Comparison of ENCODE assay signal across 18 cellular contexts in the genomic region with DNA sequence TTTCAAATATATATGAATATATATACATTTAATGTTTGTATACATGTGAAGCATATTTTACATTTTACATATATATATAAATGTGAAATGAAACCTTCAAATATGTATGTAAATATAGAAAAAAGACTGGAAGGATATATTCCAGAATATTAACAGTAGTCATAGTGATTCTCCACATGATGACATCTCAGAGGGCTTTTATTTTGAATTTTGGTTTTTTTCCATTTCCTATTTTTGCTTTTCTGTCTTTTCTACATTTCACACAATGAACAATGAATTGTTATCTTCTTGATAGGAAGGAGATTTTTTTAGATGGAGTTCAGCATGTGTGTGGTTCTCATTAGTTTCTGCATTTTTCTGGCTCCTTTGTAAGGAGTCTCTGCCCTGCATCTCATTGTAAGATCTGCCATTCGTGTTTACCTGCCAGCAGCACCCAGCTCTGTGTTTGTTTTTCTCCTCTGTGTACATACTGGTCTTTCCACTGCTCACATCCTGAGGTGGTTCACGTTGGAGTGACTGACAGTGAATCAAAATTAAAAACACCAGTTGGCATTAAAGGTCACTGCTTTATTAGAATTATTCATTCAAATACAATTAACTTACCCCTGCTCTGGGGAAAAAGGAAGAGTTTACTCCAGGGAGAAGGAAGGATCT.
DNase-seq lines count a peak whose midpoint lies in the region; ATAC-seq and TF ChIP-seq lines count a peak whose summit lies in the region.
"Had no signal": no experiment of that assay in that cellular context is flagged by ENCODE, and none has a peak within 500 bp of the region (broad histone marks: within the 10 kb centered on the region; RNA-seq: fewer than 3 reads in every experiment).

No MANE protein-coding gene starts in this region.

- no peak overlapping the region for H3K9ac ChIP-seq in colonic mucosa (ENCODE audit: low read depth in 2 of 2, low read length in 2 of 2)
- H3K9ac ChIP-seq: BLaER1 had no signal

- no peaks in the 10 kb centered on the region for H4K20me1 ChIP-seq in osteoblast (ENCODE audit: insufficient read depth, low read length)
- H4K20me1 ChIP-seq: BLaER1 had no signal

- H3K4me1 ChIP-seq in colonic mucosa (no peaks in the 10 kb centered on the region), mesodermal cell (ENCODE audit: control insufficient read depth, insufficient read depth, low read length, poor library complexity, severe bottlenecking) (peaks cover 6% of the 10 kb centered on the region), osteoblast (ENCODE audit: insufficient read depth, low read length) (peaks cover 11% of the 10 kb centered on the region)
- no peaks in the 10 kb centered on the region for H3K4me1 ChIP-seq in naive thymus-derived CD4-positive, alpha-beta T cell (ENCODE audit: control insufficient read depth in 2 of 2, insufficient read depth in 2 of 2, low read length in 2 of 2)
- H3K4me1 ChIP-seq: BLaER1 had no signal

- H2AFZ ChIP-seq in osteoblast (ENCODE audit: low read length), result no peak overlapping the region

- H3K4me2 ChIP-seq in osteoblast (ENCODE audit: insufficient read depth, low read length), result no peak overlapping the region
- H3K4me2 ChIP-seq: BLaER1 had no signal

- no peak for ATAC-seq in naive thymus-derived CD4-positive, alpha-beta T cell
- no peak for ATAC-seq in HG03342 (IDR thresholded peaks at IDR 0.05; ENCODE audit: unreplicated experiment)
- ATAC-seq: natural killer cell had no signal

- no peak for TF ChIP-seq CTCF in colonic mucosa (IDR thresholded peaks at IDR 0.05)
- no peak for TF ChIP-seq CTCF in osteoblast (IDR thresholded peaks at IDR 0.05; ENCODE audit: extremely low read depth, low read depth, low read length)

- H3K36me3 ChIP-seq in colonic mucosa (no peaks in the 10 kb centered on the region), mesodermal cell (ENCODE audit: control insufficient read depth, insufficient read depth, low read length) (no peaks in the 10 kb centered on the region), osteoblast (ENCODE audit: insufficient read depth, low read length) (no peaks in the 10 kb centered on the region)
- H3K36me3 ChIP-seq in naive thymus-derived CD4-positive, alpha-beta T cell (ENCODE audit: control insufficient read depth in 2 of 3, insufficient read depth in 3 of 3, low read length in 3 of 3), result no peaks in the 10 kb centered on the region
- H3K36me3 ChIP-seq: BLaER1 had no signal

- DNase-seq in HT-29 (ENCODE audit: low spot score) (peak; percentile 40), NCI-H345 (lab: John Stamatoyannopoulos, UW) (peak; percentile 56), colonic mucosa (peak; percentile 17), HPDE6-E6E7 (ENCODE audit: extremely low spot score) (no peak), osteoblast (ENCODE audit: insufficient read length, low spot score, missing footprints) (no peak)
- no peak for DNase-seq in naive thymus-derived CD4-positive, alpha-beta T cell
- DNase-seq: EL; hippocampal formation; natural killer cell; NCI-H446 treated with DMSO at 0.1 percent for 48 hours; retina; stimulated activated CD4-positive, alpha-beta T cell treated with anti-CD3 and anti-CD28 coated beads, Interleukin-2, amount 100 ng/mL, for 24 hours; stimulated activated CD8-positive, alpha-beta memory T cell treated with anti-CD3 and anti-CD28 coated beads, Interleukin-4, amount 100 ng/mL, for 48 hours had no signal

- H3K4me3 Mint-ChIP-seq in naive thymus-derived CD4-positive, alpha-beta T cell, result no peak overlapping the region
- H3K4me3 Mint-ChIP-seq: central memory CD8-positive, alpha-beta T cell; natural killer cell; T-helper 1 cell treated with Interleukin-12 subunit alpha and Interleukin-12 subunit beta and Interleukin-4 antibody, amounts not matched to agents 30 μg/mL and 1 μg/mL, for 36 hours had no signal

- CTCF ChIA-PET in naive thymus-derived CD4-positive, alpha-beta T cell (lab: Charles Lee), result no interaction called here

- intact Hi-C loops in colonic mucosa (cut with DNase I), result no loop called here
- intact Hi-C loops in naive thymus-derived CD4-positive, alpha-beta T cell (cut with micrococcal nuclease), result no loop called here

- no peaks in the 10 kb centered on the region for H3K27me3 ChIP-seq in colonic mucosa
- no peaks in the 10 kb centered on the region for H3K27me3 ChIP-seq in osteoblast (ENCODE audit: insufficient read depth, low read length)
- H3K27me3 ChIP-seq in naive thymus-derived CD4-positive, alpha-beta T cell (ENCODE audit: control insufficient read depth in 2 of 2, insufficient read depth in 2 of 2, low read length in 2 of 2), result no peaks in the 10 kb centered on the region
- H3K27me3 ChIP-seq: BLaER1 had no signal

- no peak overlapping the region for H3K4me3 ChIP-seq in colonic mucosa
- no peak overlapping the region for H3K4me3 ChIP-seq in mesodermal cell (ENCODE audit: extremely low read depth, insufficient read depth, low read length, poor library complexity, severe bottlenecking)
- H3K4me3 ChIP-seq in osteoblast (ENCODE audit: insufficient read depth, low read length), result no peak overlapping the region
- no peak overlapping the region for H3K4me3 ChIP-seq in naive thymus-derived CD4-positive, alpha-beta T cell (ENCODE audit: low read length)
- H3K4me3 ChIP-seq: BLaER1 had no signal

- H3K27ac Mint-ChIP-seq in naive thymus-derived CD4-positive, alpha-beta T cell, result peak overlapping the region in 1 of 9 donors; percentile 46
- H3K27ac Mint-ChIP-seq: natural killer cell; T-helper 1 cell treated with Interleukin-12 subunit alpha and Interleukin-12 subunit beta and Interleukin-4 antibody, amounts not matched to agents 30 μg/mL and 1 μg/mL, for 36 hours had no signal

- peaks cover 0 to 10% (median 7%) of the 10 kb centered on the region in 7 donors for H3K4me1 Mint-ChIP-seq in naive thymus-derived CD4-positive, alpha-beta T cell
- H3K4me1 Mint-ChIP-seq: central memory CD8-positive, alpha-beta T cell; natural killer cell had no signal

- H3K27me3 Mint-ChIP-seq in naive thymus-derived CD4-positive, alpha-beta T cell, result peaks cover 0 to 6% (median under 1%) of the 10 kb centered on the region in 5 donors

- no peaks in the 10 kb centered on the region for H3K36me3 Mint-ChIP-seq in naive thymus-derived CD4-positive, alpha-beta T cell
- H3K36me3 Mint-ChIP-seq: natural killer cell had no signal

- H3K9me3 ChIP-seq in colonic mucosa, result no peaks in the 10 kb centered on the region
- no peaks in the 10 kb centered on the region for H3K9me3 ChIP-seq in mesodermal cell (ENCODE audit: control insufficient read depth, low read length)
- no peaks in the 10 kb centered on the region for H3K9me3 ChIP-seq in osteoblast (ENCODE audit: low read depth, low read length)
- H3K9me3 ChIP-seq in naive thymus-derived CD4-positive, alpha-beta T cell (ENCODE audit: control insufficient read depth in 2 of 3, low read length in 3 of 3), result no peaks in the 10 kb centered on the region
- H3K9me3 ChIP-seq: BLaER1 had no signal

- WGBS in mesodermal cell (ENCODE audit: insufficient coverage in 2 of 2), 2 experiments, result 63 to 100% methylated on average over 1 of the region's 2 CpGs

- no peaks in the 10 kb centered on the region for H3K79me2 ChIP-seq in osteoblast (ENCODE audit: insufficient read depth, low read length)

- H3K27ac ChIP-seq in colonic mucosa, result no peak overlapping the region
- H3K27ac ChIP-seq in mesodermal cell (ENCODE audit: low read depth, low read length, severe bottlenecking), result peak overlapping the region; percentile 41
- no peak overlapping the region for H3K27ac ChIP-seq in osteoblast (ENCODE audit: low read depth, low read length)
- no peak overlapping the region for H3K27ac ChIP-seq in naive thymus-derived CD4-positive, alpha-beta T cell (ENCODE audit: low read depth, low read length)
- H3K27ac ChIP-seq: BLaER1 had no signal

- POLR2A ChIA-PET in naive thymus-derived CD4-positive, alpha-beta T cell (lab: Charles Lee), result no interaction called here

- peaks cover 0 to 1% (median 0%) of the 10 kb centered on the region in 11 donors for H3K9me3 Mint-ChIP-seq in naive thymus-derived CD4-positive, alpha-beta T cell
- H3K9me3 Mint-ChIP-seq: central memory CD8-positive, alpha-beta T cell; natural killer cell; T-helper 1 cell treated with Interleukin-12 subunit alpha and Interleukin-12 subunit beta and Interleukin-4 antibody, amounts not matched to agents 30 μg/mL and 1 μg/mL, for 36 hours had no signal

Comparison
In these comparisons a context has a peak if more than half of its experiments do, and no peak if none do; other contexts are left out.
1. DNase-seq: peak in HT-29 (single experiment), NCI-H345 (single experiment) and colonic mucosa (single experiment); none in HPDE6-E6E7 (single experiment), osteoblast (single experiment) and naive thymus-derived CD4-positive, alpha-beta T cell (0 of 9).